Comparison of ENCODE assay signal across 26 cellular contexts in the genomic region with DNA sequence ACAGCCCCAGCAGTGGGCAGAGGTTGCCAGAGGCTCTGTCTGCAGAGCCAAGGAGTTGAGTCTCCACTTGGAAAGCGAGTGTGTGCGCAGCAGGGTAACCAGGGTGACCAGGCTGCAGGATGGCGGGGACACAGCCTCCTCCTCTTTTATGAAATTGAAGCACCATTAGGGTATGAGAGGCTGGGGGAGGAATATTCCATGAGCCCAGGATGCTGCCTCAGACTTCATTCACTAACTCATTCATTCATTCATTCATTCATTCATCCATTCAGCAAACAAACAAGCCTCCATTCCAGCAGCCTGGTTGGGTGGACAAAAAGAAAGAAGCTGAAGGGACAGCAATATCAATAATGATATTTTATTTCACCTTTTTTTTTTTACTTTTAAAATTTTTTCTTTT. TPM values are rescaled to one million over a fixed set of nuclear protein-coding genes. Genes with fewer than 3 reads are reported as not detected.
"Had no signal": no experiment of that assay in that cellular context is flagged by ENCODE, and none has a peak within 500 bp of the region (broad histone marks: within the 10 kb centered on the region; RNA-seq: fewer than 3 reads in every experiment).

No MANE protein-coding gene starts in this region.

- H3K9me3 ChIP-seq: SJSA1 had no signal

- H3K27ac ChIP-seq: SJSA1 had no signal

- ATAC-seq: activated T-cell treated with anti-CD3 and anti-CD28 coated beads, Interleukin-2, amount 50 U/mL, for 4 hours; PC-3; SK-N-SH treated with all-trans-retinoic acid at 6 μM for 48 hours had no signal

- FAIRE-seq: colon, RCC 7860 had no signal

- DNase-seq: activated CD4-positive, alpha-beta T cell treated with anti-CD3 and anti-CD28 coated beads for 1 hour; activated CD4-positive, alpha-beta T cell treated with anti-CD3 and anti-CD28 coated beads, Interleukin-2, amount 10 ng/mL, durations not matched to agents 24 days and 14 days; activated CD4-positive, alpha-beta T cell treated with anti-CD3 and anti-CD28 coated beads, Interleukin-2, amount 50 U/mL, for 48 hours; activated CD8-positive, alpha-beta memory T cell treated with anti-CD3 and anti-CD28 coated beads for 24 hours; activated effector memory CD4-positive, alpha-beta T cell treated with anti-CD3 and anti-CD28 coated beads, Interleukin-2, amount 50 U/mL, for 16 hours; activated naive CD4-positive, alpha-beta T cell treated with Interleukin-2 at 50 U/mL for 16 hours; activated naive CD8-positive, alpha-beta T cell treated with anti-CD3 and anti-CD28 coated beads for 36 hours; activated T-cell treated with anti-CD3 and anti-CD28 coated beads, Interleukin-2, amount 50 U/mL, for 4 hours; cerebellar nuclear complex; Karpas-422; MM.1S; NCI-H1105 treated with DMSO at 0.1 percent for 48 hours; NCI-H1436 treated with DMSO at 0.1 percent for 48 hours; NCI-H187; NCI-H2081 treated with DMSO at 0.1 percent for 48 hours; NCI-H2171 treated with DMSO at 0.1 percent for 48 hours; NCI-H446 treated with DMSO at 0.1 percent for 48 hours; NCI-H524 treated with DMSO at 0.1 percent for 48 hours; NCI-H774; PC-3; SHP77 had no signal

- H3K4me3 Mint-ChIP-seq: activated CD4-positive, alpha-beta T cell treated with anti-CD3 and anti-CD28 coated beads, Interleukin-2, amount 10 ng/mL, durations not matched to agents 24 days and 14 days; activated naive CD8-positive, alpha-beta T cell treated with anti-CD3 and anti-CD28 coated beads for 36 hours; activated T-cell treated with anti-CD3 and anti-CD28 coated beads, Interleukin-2, amount 50 U/mL, for 4 hours; T-helper 1 cell treated with Interleukin-12 subunit alpha and Interleukin-12 subunit beta and Interleukin-4 antibody, amounts not matched to agents 30 μg/mL and 1 μg/mL, for 36 hours had no signal

- H3K4me3 ChIP-seq: SJSA1 had no signal

- H3K9me3 Mint-ChIP-seq: activated CD4-positive, alpha-beta T cell treated with anti-CD3 and anti-CD28 coated beads, Interleukin-2, amount 10 ng/mL, durations not matched to agents 24 days and 14 days; activated naive CD8-positive, alpha-beta T cell treated with anti-CD3 and anti-CD28 coated beads for 36 hours; activated T-cell treated with anti-CD3 and anti-CD28 coated beads, Interleukin-2, amount 50 U/mL, for 4 hours; T-helper 1 cell treated with Interleukin-12 subunit alpha and Interleukin-12 subunit beta and Interleukin-4 antibody, amounts not matched to agents 30 μg/mL and 1 μg/mL, for 36 hours had no signal

- H3K36me3 ChIP-seq: SJSA1 had no signal

- H3K27me3 Mint-ChIP-seq: activated CD4-positive, alpha-beta T cell treated with anti-CD3 and anti-CD28 coated beads, Interleukin-2, amount 10 ng/mL, durations not matched to agents 24 days and 14 days; activated naive CD8-positive, alpha-beta T cell treated with anti-CD3 and anti-CD28 coated beads for 36 hours had no signal

- H3K36me3 Mint-ChIP-seq: activated naive CD8-positive, alpha-beta T cell treated with anti-CD3 and anti-CD28 coated beads for 36 hours had no signal

- H3K27ac Mint-ChIP-seq: activated CD4-positive, alpha-beta T cell treated with anti-CD3 and anti-CD28 coated beads, Interleukin-2, amount 10 ng/mL, durations not matched to agents 24 days and 14 days; activated naive CD8-positive, alpha-beta T cell treated with anti-CD3 and anti-CD28 coated beads for 36 hours; T-helper 1 cell treated with Interleukin-12 subunit alpha and Interleukin-12 subunit beta and Interleukin-4 antibody, amounts not matched to agents 30 μg/mL and 1 μg/mL, for 36 hours had no signal

RNA-seq across cellular contexts. Expression of a gene that starts 6.6 kb away (rescaled TPM):
- total RNA-seq: SJSA1 had no signal

RNA-seq across cellular contexts. Expression of a gene that starts 33.8 kb away (rescaled TPM):
- total RNA-seq: activated CD4-positive, alpha-beta T cell treated with anti-CD3 and anti-CD28 coated beads, Interleukin-2, amount 10 ng/mL, durations not matched to agents 24 days and 14 days; activated naive CD8-positive, alpha-beta T cell treated with anti-CD3 and anti-CD28 coated beads for 36 hours; activated T-cell treated with anti-CD3 and anti-CD28 coated beads, Interleukin-2, amount 50 U/mL, for 4 hours had no signal
